ENCODE assay signal across 22 cellular contexts in genomic region chr9:110078626-110079025, GRCh38.
DNase-seq lines count a peak whose midpoint lies in the region; ATAC-seq, FAIRE-seq and TF ChIP-seq lines count a peak whose summit lies in the region.
"Had no signal": no experiment of that assay in that cellular context is flagged by ENCODE, and none has a peak within 500 bp of the region (broad histone marks: within the 10 kb centered on the region; RNA-seq: fewer than 3 reads in every experiment).

No MANE protein-coding gene starts in this region.

- peak; percentile 4 for FAIRE-seq in endometrium (lab: Jason Lieb, UNC)
- FAIRE-seq: GM18507 had no signal

- no peak for ATAC-seq in Right ventricle myocardium superior (ENCODE audit: poor library complexity)
- no peak for ATAC-seq in activated CD8-positive, alpha-beta T cell treated with anti-CD3 and anti-CD28 coated beads, Interleukin-2, amount 10 ng/mL, durations not matched to agents 7 days and 5 days
- ATAC-seq: GM23338; mucosa of descending colon; stimulated activated memory B cell treated with anti-CD40 and anti-IgM and Interleukin-4, amounts not matched to agents 10 μg/mL and 1 μg/mL and 100 μg/mL, for 72 hours had no signal

- H3K27me3 ChIP-seq in cardiac muscle cell (no peaks in the 10 kb centered on the region), tibial artery (no peaks in the 10 kb centered on the region), endodermal cell (ENCODE audit: control insufficient read depth, insufficient read depth, low read length, poor library complexity, severe bottlenecking) (no peaks in the 10 kb centered on the region)

- H3K9me3 Mint-ChIP-seq in activated CD8-positive, alpha-beta T cell treated with anti-CD3 and anti-CD28 coated beads, Interleukin-2, amount 10 ng/mL, durations not matched to agents 7 days and 5 days (ENCODE audit: insufficient read depth) = no peaks in the 10 kb centered on the region
- no peaks in the 10 kb centered on the region for H3K9me3 Mint-ChIP-seq in endodermal cell
- H3K9me3 Mint-ChIP-seq: activated naive CD4-positive, alpha-beta T cell treated with anti-CD3 and anti-CD28 coated beads, Interleukin-2, amount 10 ng/mL, durations not matched to agents 7 days and 5 days; activated T-cell treated with anti-CD3 and anti-CD28 coated beads, Interleukin-2, amount 50 U/mL, for 24 hours; CD4-positive, alpha-beta memory T cell; GM23338; stimulated activated memory B cell treated with anti-CD40 and anti-IgM and Interleukin-4, amounts not matched to agents 10 μg/mL and 1 μg/mL and 100 μg/mL, for 72 hours; T-helper 1 cell treated with Interleukin-12 subunit alpha and Interleukin-12 subunit beta and Interleukin-4 antibody, amounts not matched to agents 30 μg/mL and 1 μg/mL, for 36 hours; type B pancreatic cell had no signal

- peaks cover 13% of the 10 kb centered on the region for H3K4me1 Mint-ChIP-seq in activated CD8-positive, alpha-beta T cell treated with anti-CD3 and anti-CD28 coated beads, Interleukin-2, amount 10 ng/mL, durations not matched to agents 7 days and 5 days (ENCODE audit: low read depth)
- H3K4me1 Mint-ChIP-seq in endodermal cell = peaks cover 24% of the 10 kb centered on the region

- TF ChIP-seq CTCF in cardiac muscle cell (IDR thresholded peaks at IDR 0.05; ENCODE audit: low read depth, low read length) (no peak), tibial artery (IDR thresholded peaks at IDR 0.05) (no peak), endodermal cell (conservative IDR thresholded peaks at IDR 0.05) (no peak)

- peaks cover 8% of the 10 kb centered on the region for H3K27me3 Mint-ChIP-seq in activated CD8-positive, alpha-beta T cell treated with anti-CD3 and anti-CD28 coated beads, Interleukin-2, amount 10 ng/mL, durations not matched to agents 7 days and 5 days (ENCODE audit: low read depth)
- H3K27me3 Mint-ChIP-seq in endodermal cell (ENCODE audit: insufficient read depth) = no peaks in the 10 kb centered on the region
- H3K27me3 Mint-ChIP-seq: activated naive CD4-positive, alpha-beta T cell treated with anti-CD3 and anti-CD28 coated beads, Interleukin-2, amount 10 ng/mL, durations not matched to agents 7 days and 5 days; activated T-cell treated with anti-CD3 and anti-CD28 coated beads, Interleukin-2, amount 50 U/mL, for 24 hours; CD4-positive, alpha-beta memory T cell; stimulated activated memory B cell treated with anti-CD40 and anti-IgM and Interleukin-4, amounts not matched to agents 10 μg/mL and 1 μg/mL and 100 μg/mL, for 72 hours; type B pancreatic cell had no signal

- H3K9me3 ChIP-seq in cardiac muscle cell (ENCODE audit: low read depth) (no peaks in the 10 kb centered on the region), tibial artery (no peaks in the 10 kb centered on the region), endodermal cell (ENCODE audit: control insufficient read depth, low read length) (no peaks in the 10 kb centered on the region)
- H3K9me3 ChIP-seq: mucosa of descending colon had no signal

- no peak overlapping the region for H3K4me3 Mint-ChIP-seq in activated CD8-positive, alpha-beta T cell treated with anti-CD3 and anti-CD28 coated beads, Interleukin-2, amount 10 ng/mL, durations not matched to agents 7 days and 5 days
- no peak overlapping the region for H3K4me3 Mint-ChIP-seq in endodermal cell
- H3K4me3 Mint-ChIP-seq: activated naive CD4-positive, alpha-beta T cell treated with anti-CD3 and anti-CD28 coated beads, Interleukin-2, amount 10 ng/mL, durations not matched to agents 7 days and 5 days; activated T-cell treated with anti-CD3 and anti-CD28 coated beads, Interleukin-2, amount 50 U/mL, for 24 hours; CD4-positive, alpha-beta memory T cell; GM23338; stimulated activated memory B cell treated with anti-CD40 and anti-IgM and Interleukin-4, amounts not matched to agents 10 μg/mL and 1 μg/mL and 100 μg/mL, for 72 hours; T-helper 1 cell treated with Interleukin-12 subunit alpha and Interleukin-12 subunit beta and Interleukin-4 antibody, amounts not matched to agents 30 μg/mL and 1 μg/mL, for 36 hours; type B pancreatic cell had no signal

- intact Hi-C loops in Right ventricle myocardium superior (cut with DNase I) (no loop called here), tibial artery (cut with DNase I; ENCODE audit: low total_unique reads) (no loop called here)

- WGBS in endodermal cell (ENCODE audit: insufficient coverage in 1 of 2, insufficient read length in 1 of 2), 2 experiments = 94 to 100% methylated on average over 3 to 4 of the region's 4 CpGs

- DNase-seq in cardiac muscle cell (ENCODE audit: low read depth in 1 of 2, low spot score in 1 of 2) = no peak
- no peak for DNase-seq in Right ventricle myocardium superior
- DNase-seq in NCI-H2081 (lab: John Stamatoyannopoulos, UW) = peak; percentile 43 to 81
- no peak for DNase-seq in tibial artery
- no peak for DNase-seq in NCI-H226
- DNase-seq in activated CD8-positive, alpha-beta T cell treated with anti-CD3 and anti-CD28 coated beads, Interleukin-2, amount 10 ng/mL, durations not matched to agents 7 days and 5 days = no peak
- DNase-seq in endodermal cell = no peak
- DNase-seq: activated CD4-positive, alpha-beta T cell treated with anti-CD3 and anti-CD28 coated beads, Interleukin-2, amount 50 U/mL, for 48 hours; activated naive CD4-positive, alpha-beta T cell treated with anti-CD3 and anti-CD28 coated beads, Interleukin-2, amount 10 ng/mL, durations not matched to agents 7 days and 5 days; activated T-cell treated with anti-CD3 and anti-CD28 coated beads, Interleukin-2, amount 50 U/mL, for 24 hours; CD4-positive, alpha-beta memory T cell; hippocampal formation; islet precursor cell; mucosa of descending colon; NCI-H2227 treated with DMSO at 0.1 percent for 48 hours; retina had no signal

- CTCF ChIA-PET in activated CD8-positive, alpha-beta T cell treated with anti-CD3 and anti-CD28 coated beads, Interleukin-2, amount 10 ng/mL, durations not matched to agents 7 days and 5 days (lab: Charles Lee) = interaction anchor here (0.8 to 1.2 kb wide), 2 partner anchors 15 to 175 kb away, joined by 3 read pairs; no protein-coding TSS in a partner anchor

- POLR2A ChIA-PET in activated CD8-positive, alpha-beta T cell treated with anti-CD3 and anti-CD28 coated beads, Interleukin-2, amount 10 ng/mL, durations not matched to agents 7 days and 5 days (lab: Charles Lee) = no interaction called here

- H3K27ac ChIP-seq in cardiac muscle cell = peak overlapping the region; percentile 5
- H3K27ac ChIP-seq in tibial artery = peak overlapping the region; percentile 29 to 30
- H3K27ac ChIP-seq in endodermal cell (ENCODE audit: low read depth, low read length) = no peak overlapping the region

- no peak overlapping the region for H3K9ac ChIP-seq in endodermal cell (ENCODE audit: extremely low read depth, low read length, poor library complexity, severe bottlenecking)

- H3K36me3 ChIP-seq in cardiac muscle cell (no peaks in the 10 kb centered on the region), tibial artery (no peaks in the 10 kb centered on the region), endodermal cell (ENCODE audit: control insufficient read depth, insufficient read depth, low read length) (no peaks in the 10 kb centered on the region)

- no peaks in the 10 kb centered on the region for H3K36me3 Mint-ChIP-seq in activated CD8-positive, alpha-beta T cell treated with anti-CD3 and anti-CD28 coated beads, Interleukin-2, amount 10 ng/mL, durations not matched to agents 7 days and 5 days (ENCODE audit: low read depth)
- H3K36me3 Mint-ChIP-seq in endodermal cell (ENCODE audit: low read depth) = no peaks in the 10 kb centered on the region
- H3K36me3 Mint-ChIP-seq: CD4-positive, alpha-beta memory T cell had no signal

- no peak overlapping the region for H3K27ac Mint-ChIP-seq in activated CD8-positive, alpha-beta T cell treated with anti-CD3 and anti-CD28 coated beads, Interleukin-2, amount 10 ng/mL, durations not matched to agents 7 days and 5 days
- no peak overlapping the region for H3K27ac Mint-ChIP-seq in endodermal cell
- H3K27ac Mint-ChIP-seq: activated naive CD4-positive, alpha-beta T cell treated with anti-CD3 and anti-CD28 coated beads, Interleukin-2, amount 10 ng/mL, durations not matched to agents 7 days and 5 days; activated T-cell treated with anti-CD3 and anti-CD28 coated beads, Interleukin-2, amount 50 U/mL, for 24 hours; CD4-positive, alpha-beta memory T cell; stimulated activated memory B cell treated with anti-CD40 and anti-IgM and Interleukin-4, amounts not matched to agents 10 μg/mL and 1 μg/mL and 100 μg/mL, for 72 hours; type B pancreatic cell had no signal

- H3K4me1 ChIP-seq in cardiac muscle cell (ENCODE audit: low read depth) (peaks cover 12% of the 10 kb centered on the region), tibial artery (peaks cover 0 to 63% (median 17%) of the 10 kb centered on the region in 4 donors), endodermal cell (ENCODE audit: control insufficient read depth, insufficient read depth, low read length) (no peaks in the 10 kb centered on the region)

- no peak overlapping the region for H3K4me3 ChIP-seq in cardiac muscle cell
- no peak overlapping the region for H3K4me3 ChIP-seq in tibial artery
- no peak overlapping the region for H3K4me3 ChIP-seq in endodermal cell (ENCODE audit: low read length)
- H3K4me3 ChIP-seq: GM23338, mucosa of descending colon had no signal

Comparison
In these comparisons a context has a peak if more than half of its experiments do, and no peak if none do; other contexts are left out.
1. DNase-seq: peak in NCI-H2081 (2 of 2); none in cardiac muscle cell (0 of 2), Right ventricle myocardium superior (single experiment), tibial artery (0 of 2), NCI-H226 (single experiment), activated CD8-positive, alpha-beta T cell treated with anti-CD3 and anti-CD28 coated beads, Interleukin-2, amount 10 ng/mL, durations not matched to agents 7 days and 5 days (single experiment) and endodermal cell (single experiment).